ENCODE assay signal across 15 cellular contexts in the genomic region with DNA sequence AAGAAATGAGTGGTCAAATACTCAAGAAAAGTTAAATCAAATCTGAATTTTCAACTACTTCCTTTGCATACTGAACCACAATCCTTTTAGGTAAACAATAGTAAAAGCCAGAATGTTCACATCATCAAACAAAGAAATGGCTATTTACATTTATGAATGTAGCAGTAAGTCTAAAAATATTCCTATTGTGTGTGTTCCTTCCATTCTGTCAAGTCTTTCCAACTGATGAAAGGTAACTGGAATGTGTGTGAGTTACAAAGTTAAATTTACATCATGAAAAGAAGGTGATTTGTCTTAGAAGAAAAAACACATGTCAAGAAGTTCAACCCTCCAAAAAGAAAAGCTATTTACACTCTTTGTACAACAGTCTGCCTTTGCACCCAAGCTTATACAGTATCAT.
DNase-seq lines count a peak whose midpoint lies in the region; ATAC-seq and TF ChIP-seq lines count a peak whose summit lies in the region.
"Had no signal": no experiment of that assay in that cellular context is flagged by ENCODE, and none has a peak within 500 bp of the region (broad histone marks: within the 10 kb centered on the region; RNA-seq: fewer than 3 reads in every experiment).

No MANE protein-coding gene starts in this region.

- no peak for ATAC-seq in psoas muscle
- ATAC-seq: CD8-positive, alpha-beta T cell; HepG2 had no signal

- TF ChIP-seq CTCF in astrocyte of the spinal cord (IDR thresholded peaks at IDR 0.05; ENCODE audit: low read depth, low read length): no peak
- no peak for TF ChIP-seq CTCF in psoas muscle (IDR thresholded peaks at IDR 0.05)

- H3K27ac ChIP-seq in SJSA1: peak overlapping the region; percentile 52
- H3K27ac ChIP-seq in psoas muscle: no peak overlapping the region

- in situ Hi-C loops in astrocyte of the spinal cord (cut with HindIII; ENCODE audit: low sequenced_read_pairs): no loop called here

- H3K27me3 ChIP-seq in SJSA1 (replicated peaks): no peaks in the 10 kb centered on the region
- no peaks in the 10 kb centered on the region for H3K27me3 ChIP-seq in psoas muscle (ENCODE audit: insufficient read depth in 3 of 3, low read length in 2 of 3)

- H3K36me3 ChIP-seq in SJSA1 (no peaks in the 10 kb centered on the region), psoas muscle (ENCODE audit: insufficient read depth in 1 of 2, low read depth in 1 of 2) (peaks cover 0 to 42% of the 10 kb centered on the region in 2 donors)

- no peaks in the 10 kb centered on the region for H3K9me3 ChIP-seq in SJSA1 (replicated peaks)
- H3K9me3 ChIP-seq in psoas muscle: no peaks in the 10 kb centered on the region

- no peak overlapping the region for H3K4me3 ChIP-seq in SJSA1
- no peak overlapping the region for H3K4me3 ChIP-seq in astrocyte of the spinal cord (ENCODE audit: low read depth, low read length)
- H3K4me3 ChIP-seq in psoas muscle: no peak overlapping the region

- H3K4me1 ChIP-seq in SJSA1 (replicated peaks): peaks cover 37% of the 10 kb centered on the region
- peaks cover 30% of the 10 kb centered on the region for H3K4me1 ChIP-seq in psoas muscle

- intact Hi-C loops in psoas muscle (cut with DNase I): loop anchor here in 1 of 2 donors (5.0 to 10.0 kb wide), 2 partner anchors 138 to 200 kb away; no protein-coding TSS in a partner anchor

- DNase-seq in EH (ENCODE audit: low read depth) (peak; percentile 29), SJSA1 (ENCODE audit: low read depth in 1 of 2, low spot score in 2 of 2) (peak in 1 of 2 experiments; percentile 72), astrocyte of the spinal cord (ENCODE audit: low read depth, low spot score) (peak; percentile 30), iris pigment epithelial cell (ENCODE audit: low read depth) (peak; percentile 10), T-helper 9 cell (no peak), psoas muscle (no peak)
- DNase-seq in activated CD8-positive, alpha-beta memory T cell treated with anti-CD3 and anti-CD28 coated beads, Interleukin-2, amount 50 U/mL, for 4 hours: no peak
- DNase-seq: CD8-positive, alpha-beta T cell; COR-L47; DMS153; DMS79 treated with DMSO at 0.1 percent for 48 hours; GDM1; GOT3; H9 had no signal

Comparison
In these comparisons a context has a peak if more than half of its experiments do, and no peak if none do; other contexts are left out.
1. DNase-seq: peak in EH (single experiment), astrocyte of the spinal cord (single experiment) and iris pigment epithelial cell (single experiment); none in T-helper 9 cell (single experiment), psoas muscle (0 of 2) and activated CD8-positive, alpha-beta memory T cell treated with anti-CD3 and anti-CD28 coated beads, Interleukin-2, amount 50 U/mL, for 4 hours (single experiment).